ENCODE assay signal across 8 cellular contexts in the genomic region with DNA sequence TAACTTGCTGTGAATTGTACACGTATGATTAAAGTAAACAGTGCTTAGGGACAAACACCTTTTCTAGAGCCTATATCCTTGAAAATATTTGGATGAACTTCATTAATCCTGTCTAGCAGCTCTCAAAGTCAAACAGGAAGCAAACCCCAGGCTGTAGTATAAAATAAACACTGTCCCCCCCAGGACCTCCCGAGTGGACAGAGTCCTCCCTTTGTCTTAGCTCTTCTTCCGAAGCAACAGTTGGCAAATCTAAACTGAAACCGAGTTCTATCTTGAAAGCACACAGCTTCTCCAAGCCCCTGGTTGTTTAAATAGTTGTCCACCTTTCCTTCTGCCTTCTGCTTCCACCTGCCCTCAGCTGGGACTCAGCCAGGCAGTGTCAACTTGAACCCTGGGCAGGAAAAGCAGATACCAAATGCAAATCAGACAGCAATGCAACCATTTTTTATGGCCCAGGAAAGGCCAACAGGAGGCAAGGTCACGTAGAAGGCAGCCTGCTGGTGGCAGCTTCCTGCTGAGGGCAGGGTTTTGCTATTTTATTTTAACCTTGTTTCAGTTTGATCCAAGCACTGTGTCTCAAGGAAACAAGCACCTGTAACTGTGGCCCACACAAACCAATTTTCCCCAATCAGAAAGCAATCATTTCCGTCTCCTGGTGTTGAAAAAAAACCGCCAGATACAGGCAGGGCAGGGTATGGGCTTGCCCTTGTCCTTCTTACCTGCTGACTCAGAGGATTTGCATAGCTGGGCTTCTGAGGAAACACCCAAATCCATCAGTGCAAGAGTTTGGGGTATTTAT.
DNase-seq lines count a peak whose midpoint lies in the region; ATAC-seq and TF ChIP-seq lines count a peak whose summit lies in the region.

No MANE protein-coding gene starts in this region.

- H3K27ac ChIP-seq in KMS-11 (no peak overlapping the region), WERI-Rb-1 (no peak overlapping the region)

- H4K20me1 ChIP-seq in KMS-11 (ENCODE audit: insufficient read depth) = no peaks in the 10 kb centered on the region

- H2AFZ ChIP-seq in KMS-11 (ENCODE audit: low read depth) = 0 out of 2 replicates have a peak overlapping the region, but pooled peaks have one; percentile 25

- H3K9ac ChIP-seq in KMS-11 = no peak overlapping the region

- H3K4me2 ChIP-seq in KMS-11 = peak overlapping the region; percentile 23; the same call in 1 of the 2 replicates

- H3K4me3 ChIP-seq in KMS-11 (IDR thresholded peaks at IDR 0.05; ENCODE audit: insufficient read depth, low read depth, low read length) (no peak overlapping the region), epithelial cell of esophagus (ENCODE audit: low read length) (no peak overlapping the region), WERI-Rb-1 (ENCODE audit: low read depth, low read length) (no peak overlapping the region)

- no peaks in the 10 kb centered on the region for H3K79me2 ChIP-seq in KMS-11 (ENCODE audit: insufficient read depth, low read depth)

- no peaks in the 10 kb centered on the region for H3K9me3 ChIP-seq in WERI-Rb-1 (ENCODE audit: severe bottlenecking)

- ATAC-seq in GM18508 (IDR thresholded peaks at IDR 0.05; ENCODE audit: insufficient read depth, unreplicated experiment) (peak; percentile 56), GM21528 (IDR thresholded peaks at IDR 0.05; ENCODE audit: low FRiP score, unreplicated experiment) (peak; percentile 79)

- TF ChIP-seq CTCF in KMS-11 (conservative IDR thresholded peaks at IDR 0.05; ENCODE audit: low read depth, low read length) (no peak), epithelial cell of esophagus (IDR thresholded peaks at IDR 0.05; ENCODE audit: insufficient read depth, low read depth, low read length, missing control alignments) (no peak), WERI-Rb-1 (IDR thresholded peaks at IDR 0.05; ENCODE audit: low read depth, low read length) (no peak)

- H3K27me3 ChIP-seq in KMS-11 (ENCODE audit: insufficient read depth, low read depth) = no peaks in the 10 kb centered on the region
- H3K27me3 ChIP-seq in WERI-Rb-1 (ENCODE audit: insufficient read depth, low read depth, severe bottlenecking) = peaks cover 13% of the 10 kb centered on the region

- no peaks in the 10 kb centered on the region for H3K36me3 ChIP-seq in KMS-11 (ENCODE audit: insufficient read depth)
- H3K36me3 ChIP-seq in WERI-Rb-1 = no peaks in the 10 kb centered on the region

- peaks cover 11% of the 10 kb centered on the region for H3K4me1 ChIP-seq in KMS-11 (ENCODE audit: low read depth, poor library complexity, severe bottlenecking)

- DNase-seq in epithelial cell of esophagus (ENCODE audit: low read depth) = peak; percentile 55
- DNase-seq in stimulated activated naive CD4-positive, alpha-beta T cell treated with Interleukin-2 at 50 U/mL for 16 hours (lab: John Stamatoyannopoulos, UW) = no peak
- no peak for DNase-seq in ecto neural progenitor cell (ENCODE audit: low spot score)
- no peak for DNase-seq in Ammon's horn (ENCODE audit: low spot score)
- DNase-seq in WERI-Rb-1 = no peak
